ENCODE assay signal across 9 cellular contexts in genomic region chr22:39134366-39135091, GRCh38. TPM values are rescaled to one million over a fixed set of nuclear protein-coding genes. Genes with fewer than 3 reads are reported as not detected.
"Had no signal": no experiment of that assay in that cellular context is flagged by ENCODE, and none has a peak within 500 bp of the region (broad histone marks: within the 10 kb centered on the region; RNA-seq: fewer than 3 reads in every experiment).

No MANE protein-coding gene starts in this region.

- H3K4me2 ChIP-seq: hepatocyte had no signal

- H3K4me1 ChIP-seq: body of pancreas had no signal

- H3K9me3 ChIP-seq: body of pancreas, tibial artery had no signal

- DNase-seq: amygdala, caudate nucleus, kidney, occipital lobe had no signal

- H2AFZ ChIP-seq: hepatocyte had no signal

- H3K27me3 ChIP-seq: body of pancreas, hepatocyte, tibial artery had no signal

- H3K79me2 ChIP-seq: hepatocyte had no signal

- H3K4me3 ChIP-seq: body of pancreas, hepatocyte, tibial artery had no signal

- H3K27ac ChIP-seq: body of pancreas, hepatocyte, tibial artery had no signal

RNA-seq across cellular contexts. Expression of gene APOBEC3H, which starts 37.5 kb away (rescaled TPM):
- total RNA-seq: body of pancreas, epithelial cell of proximal tubule, hepatocyte, liver, occipital lobe had no signal
- polyA plus RNA-seq: hepatocyte had no signal
